Comparison of ENCODE assay signal across 13 cellular contexts in the genomic region with DNA sequence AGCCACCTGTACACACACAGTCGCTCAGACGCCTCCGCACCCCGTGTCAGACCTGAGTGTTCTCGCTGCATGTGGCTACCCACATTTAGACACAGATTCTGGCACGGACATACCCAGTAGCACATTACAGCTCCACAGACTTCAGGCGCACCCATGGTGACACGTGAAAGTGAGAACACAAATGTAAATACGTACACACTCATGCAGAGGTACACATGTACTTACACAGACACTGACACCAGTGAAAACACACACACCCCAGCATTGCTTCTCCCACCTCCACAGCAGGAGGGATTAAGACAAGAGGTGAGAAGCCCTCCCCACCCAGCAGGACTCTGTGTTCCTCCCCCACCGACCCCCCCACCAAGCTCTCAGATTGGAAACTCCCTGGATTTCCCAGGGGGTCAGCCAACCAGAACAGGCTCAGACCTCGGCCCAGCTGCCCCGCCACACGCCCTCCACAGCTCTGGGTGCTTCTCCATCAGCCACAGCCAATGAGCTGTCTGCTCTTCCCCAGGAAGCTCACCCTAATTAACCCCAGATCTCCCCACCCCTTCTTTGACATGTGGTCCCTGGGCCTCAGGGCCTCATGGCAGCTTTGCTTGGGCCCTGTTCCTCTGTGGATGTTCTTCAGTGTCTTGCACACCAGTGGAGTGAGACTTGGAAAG. TPM values are rescaled to one million over a fixed set of nuclear protein-coding genes. Genes with fewer than 3 reads are reported as not detected.
A peak's percentile ranks its signal among the peaks of the same experiment; 100 is the strongest.
DNase-seq lines count a peak whose midpoint lies in the region; ATAC-seq, FAIRE-seq and TF ChIP-seq lines count a peak whose summit lies in the region.
"Had no signal": no experiment of that assay in that cellular context is flagged by ENCODE, and none has a peak within 500 bp of the region (broad histone marks: within the 10 kb centered on the region; RNA-seq: fewer than 3 reads in every experiment).

No MANE protein-coding gene starts in this region.

- H3K9ac ChIP-seq in BLaER1: peak overlapping the region; percentile 49

- no peak overlapping the region for H3K4me3 ChIP-seq in BLaER1

- TF ChIP-seq POLR2A in H54 (IDR thresholded peaks at IDR 0.05; ENCODE audit: low read depth, low read length): no peak

- H3K4me1 ChIP-seq in BLaER1: peaks cover 75% of the 10 kb centered on the region

- no peaks in the 10 kb centered on the region for H3K9me3 ChIP-seq in BLaER1

- H3K27me3 ChIP-seq in BLaER1: no peaks in the 10 kb centered on the region

- ATAC-seq in GM18867 (IDR thresholded peaks at IDR 0.05; ENCODE audit: unreplicated experiment) (peak; percentile 69), HG02798 (IDR thresholded peaks at IDR 0.05; ENCODE audit: poor library complexity, unreplicated experiment) (peak; percentile 66), SK-N-SH treated with all-trans-retinoic acid at 6 μM for 48 hours (peak; percentile 40; the same call in 2 of the 3 replicates), esophagus mucosa (no peak)

- FAIRE-seq in H54 (lab: Jason Lieb, UNC): no peak
- FAIRE-seq: endometrium had no signal

- H3K36me3 ChIP-seq in BLaER1: no peaks in the 10 kb centered on the region

- H3K27ac ChIP-seq in BLaER1: peak overlapping the region; percentile 80

- H4K20me1 ChIP-seq in BLaER1: no peaks in the 10 kb centered on the region

- H3K4me2 ChIP-seq in BLaER1: peak overlapping the region; percentile 80

- DNase-seq in H54 (ENCODE audit: insufficient read length, low spot score) (no peak), SIG-M5 treated with dmso at 0.1 percent for 504 hours (lab: John Stamatoyannopoulos, UW; ENCODE audit: unreplicated experiment) (no peak), EL (no peak)
- DNase-seq: NCI-H1436; stimulated activated CD4-positive, alpha-beta T cell treated with anti-CD3 and anti-CD28 coated beads, Interleukin-4, amount 100 ng/mL, for 4 hours had no signal

TF ChIP-seq in SK-N-SH treated with all-trans-retinoic acid at 6 μM for 48 hours, 23 proteins besides CTCF, POLR2A, EP300 and RAD21:
- no peak for TF ChIP-seq ZNF565 (CRISPR knock-in tag; conservative IDR thresholded peaks at IDR 0.05; ENCODE audit: low read depth)
- TF ChIP-seq SNAI2 (CRISPR knock-in tag; IDR thresholded peaks at IDR 0.05): no peak
- TF ChIP-seq TOX (CRISPR knock-in tag; IDR thresholded peaks at IDR 0.05; ENCODE audit: borderline replicate concordance): no peak
- no peak for TF ChIP-seq BACH2 (CRISPR knock-in tag; IDR thresholded peaks at IDR 0.05; ENCODE audit: borderline replicate concordance)
- TF ChIP-seq PPARA (CRISPR knock-in tag; IDR thresholded peaks at IDR 0.05; ENCODE audit: borderline replicate concordance): no peak
TF ChIP-seq in SK-N-SH treated with all-trans-retinoic acid at 6 μM for 48 hours: peak in this region for 0.

RNA-seq across cellular contexts. Expression of a gene that starts 5.3 kb away (rescaled TPM):
- 14.8 TPM for total RNA-seq in esophagus mucosa
- total RNA-seq: activated CD8-positive, alpha-beta memory T cell treated with anti-CD3 and anti-CD28 coated beads for 36 hours; SK-MEL-5 had no signal

RNA-seq across cellular contexts. Expression of a gene that starts 27.4 kb away (rescaled TPM):
- total RNA-seq in esophagus mucosa: not detected
- total RNA-seq: activated CD8-positive, alpha-beta memory T cell treated with anti-CD3 and anti-CD28 coated beads for 36 hours; SK-MEL-5 had no signal

RNA-seq across cellular contexts. Expression of a gene that starts 51.6 kb away (rescaled TPM):
- 19.2 TPM for total RNA-seq in esophagus mucosa
